ENCODE assay signal across 13 cellular contexts in the genomic region with DNA sequence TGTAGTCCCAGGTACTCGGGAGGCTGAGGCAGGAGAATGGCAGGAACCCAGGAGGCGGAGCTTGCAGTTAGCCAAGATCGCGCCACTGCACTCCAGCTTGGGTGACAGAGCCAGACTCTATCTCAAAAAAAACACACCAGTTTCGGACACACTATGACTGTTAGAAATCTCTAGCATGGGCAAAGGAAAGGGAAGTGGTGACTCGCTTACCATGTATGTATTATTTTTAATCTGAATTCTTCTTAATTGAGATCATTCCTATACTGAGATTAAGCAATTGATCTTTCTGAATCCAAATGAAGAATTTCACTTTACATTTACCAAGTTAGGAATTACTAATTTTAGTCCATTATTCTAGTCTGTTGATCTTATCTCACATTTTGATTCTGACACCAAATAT.
A peak's percentile ranks its signal among the peaks of the same experiment; 100 is the strongest.
DNase-seq lines count a peak whose midpoint lies in the region; ATAC-seq, FAIRE-seq and TF ChIP-seq lines count a peak whose summit lies in the region.
"Had no signal": no experiment of that assay in that cellular context is flagged by ENCODE, and none has a peak within 500 bp of the region (broad histone marks: within the 10 kb centered on the region; RNA-seq: fewer than 3 reads in every experiment).

No MANE protein-coding gene starts in this region.

- H3K36me3 Mint-ChIP-seq in CD14-positive monocyte = no peaks in the 10 kb centered on the region
- H3K36me3 Mint-ChIP-seq in endothelial cell (ENCODE audit: low read depth, unreplicated experiment) = no peaks in the 10 kb centered on the region

- intact Hi-C loops in CD14-positive monocyte (cut with micrococcal nuclease) = no loop called here

- H3K4me3 Mint-ChIP-seq in CD14-positive monocyte (no peak overlapping the region), endothelial cell (ENCODE audit: unreplicated experiment) (no peak overlapping the region)
- H3K4me3 Mint-ChIP-seq: endodermal cell had no signal

- H3K9me3 Mint-ChIP-seq in CD14-positive monocyte (peaks cover 7 to 27% (median 22%) of the 10 kb centered on the region in 7 donors), endothelial cell (ENCODE audit: unreplicated experiment) (no peaks in the 10 kb centered on the region)

- H3K27me3 Mint-ChIP-seq in CD14-positive monocyte (ENCODE audit: low read depth in 3 of 3) = peaks cover 0 to 2% (median 0%) of the 10 kb centered on the region in 3 donors
- H3K27me3 Mint-ChIP-seq in endothelial cell (ENCODE audit: unreplicated experiment) = peaks cover 1% of the 10 kb centered on the region

- FAIRE-seq in RCC 7860 (lab: Jason Lieb, UNC) = peak; percentile 22

- no peaks in the 10 kb centered on the region for H3K4me1 Mint-ChIP-seq in CD14-positive monocyte
- H3K4me1 Mint-ChIP-seq in endothelial cell (ENCODE audit: unreplicated experiment) = no peaks in the 10 kb centered on the region
- H3K4me1 Mint-ChIP-seq: endodermal cell had no signal

- no peak for ATAC-seq in GM18517 (IDR thresholded peaks at IDR 0.05; ENCODE audit: unreplicated experiment)
- ATAC-seq: HCT116, Right ventricle myocardium inferior had no signal

- no peak overlapping the region for H3K27ac Mint-ChIP-seq in CD14-positive monocyte
- H3K27ac Mint-ChIP-seq in endothelial cell (ENCODE audit: unreplicated experiment) = no peak overlapping the region
- H3K27ac Mint-ChIP-seq: endodermal cell had no signal

- TF ChIP-seq CTCF in CD14-positive monocyte (IDR thresholded peaks at IDR 0.05) (no peak), endothelial cell (IDR thresholded peaks at IDR 0.05; ENCODE audit: unreplicated experiment) (no peak)

- peak; percentile 93 for DNase-seq in ELR (ENCODE audit: low read depth)
- DNase-seq in RCC 7860 (ENCODE audit: low spot score) = peak; percentile 67
- peak; percentile 88 for DNase-seq in dermis blood vessel endothelial cell
- DNase-seq in non-pigmented ciliary epithelial cell (ENCODE audit: low read depth) = peak; percentile 79
- no peak for DNase-seq in CD14-positive monocyte (ENCODE audit: low spot score)
- no peak for DNase-seq in GM19240 (ENCODE audit: insufficient read length, low spot score)
- no peak for DNase-seq in endothelial cell (ENCODE audit: low spot score)
- DNase-seq: endodermal cell, NCI-H510A treated with DMSO at 0.1 percent for 48 hours, retina had no signal

Comparison
In these comparisons a context has a peak if more than half of its experiments do, and no peak if none do; other contexts are left out.
1. DNase-seq: peak in ELR (single experiment), RCC 7860 (single experiment), dermis blood vessel endothelial cell (single experiment) and non-pigmented ciliary epithelial cell (single experiment); none in CD14-positive monocyte (single experiment), GM19240 (single experiment) and endothelial cell (single experiment).